Comparison of ENCODE assay signal across 1 cellular context in genomic region chr3:141486735-141487418, GRCh38.
TF ChIP-seq lines count a peak whose summit lies in the region.

Gene RASA2 (plus strand): TSS chr3:141487027. CDS start chr3:141487084, 57 bp downstream.

TF ChIP-seq in WTC11, 78 proteins besides CTCF, POLR2A, EP300 and RAD21 (continued from another document and continues in another):
- TF ChIP-seq PRDM15 (CRISPR knock-in tag; IDR thresholded peaks at IDR 0.05) (no peak), NR1H2 (CRISPR knock-in tag; IDR thresholded peaks at IDR 0.05) (no peak), ATF1 (CRISPR knock-in tag; IDR thresholded peaks at IDR 0.05) (no peak), ESRRA (CRISPR knock-in tag; IDR thresholded peaks at IDR 0.05; ENCODE audit: borderline replicate concordance) (no peak), GRHL2 (CRISPR knock-in tag; IDR thresholded peaks at IDR 0.05; ENCODE audit: insufficient replicate concordance, severe bottlenecking) (no peak), ZBTB43 (CRISPR knock-in tag; IDR thresholded peaks at IDR 0.05) (0 out of 2 replicates have a peak, but pooled peaks have one; percentile 6), FOXK1 (CRISPR knock-in tag; IDR thresholded peaks at IDR 0.05) (peak; percentile 45; the same call in 1 of the 2 replicates), ZNF416 (CRISPR knock-in tag; IDR thresholded peaks at IDR 0.05) (0 out of 2 replicates have a peak, but pooled peaks have one; percentile 21), HMGXB4 (CRISPR knock-in tag; IDR thresholded peaks at IDR 0.05) (no peak; the same call in 1 of the 2 replicates), ZNF396 (CRISPR knock-in tag; IDR thresholded peaks at IDR 0.05; ENCODE audit: borderline replicate concordance) (no peak), EMX1 (CRISPR knock-in tag; IDR thresholded peaks at IDR 0.05) (no peak), ATF3 (CRISPR knock-in tag; conservative IDR thresholded peaks at IDR 0.05) (no peak), IRF1 (CRISPR knock-in tag; IDR thresholded peaks at IDR 0.05) (no peak), ZNF232 (CRISPR knock-in tag; IDR thresholded peaks at IDR 0.05) (no peak; the same call in 1 of the 2 replicates), CDX4 (CRISPR knock-in tag; IDR thresholded peaks at IDR 0.05; ENCODE audit: borderline replicate concordance) (no peak), NFATC4 (CRISPR knock-in tag; IDR thresholded peaks at IDR 0.05) (no peak), PRRX2 (CRISPR knock-in tag; IDR thresholded peaks at IDR 0.05) (no peak), PREB (CRISPR knock-in tag; IDR thresholded peaks at IDR 0.05; ENCODE audit: borderline replicate concordance) (no peak), ZNF281 (CRISPR knock-in tag; IDR thresholded peaks at IDR 0.05) (no peak), ATF2 (CRISPR knock-in tag; IDR thresholded peaks at IDR 0.05; ENCODE audit: borderline replicate concordance, low read depth) (no peak), ZNF317 (CRISPR knock-in tag; IDR thresholded peaks at IDR 0.05; ENCODE audit: borderline replicate concordance, low read depth) (no peak), CBFB (CRISPR knock-in tag; IDR thresholded peaks at IDR 0.05; ENCODE audit: low read depth) (no peak), NR2C2 (CRISPR knock-in tag; IDR thresholded peaks at IDR 0.05) (no peak), ZSCAN18 (CRISPR knock-in tag; IDR thresholded peaks at IDR 0.05) (no peak), ZNF263 (CRISPR knock-in tag; IDR thresholded peaks at IDR 0.05; ENCODE audit: low read depth) (no peak), ETV6 (CRISPR knock-in tag; IDR thresholded peaks at IDR 0.05) (no peak), MXD4 (CRISPR knock-in tag; IDR thresholded peaks at IDR 0.05; ENCODE audit: borderline replicate concordance) (no peak), KAT7 (CRISPR knock-in tag; IDR thresholded peaks at IDR 0.05; ENCODE audit: borderline replicate concordance) (0 out of 2 replicates have a peak, but pooled peaks have one; percentile 56), MYBL2 (CRISPR knock-in tag; IDR thresholded peaks at IDR 0.05) (0 out of 2 replicates have a peak, but pooled peaks have one; percentile 10), AR (CRISPR knock-in tag; IDR thresholded peaks at IDR 0.05) (no peak), SMAD3 (CRISPR knock-in tag; IDR thresholded peaks at IDR 0.05; ENCODE audit: borderline replicate concordance) (no peak), USF2 (CRISPR knock-in tag; IDR thresholded peaks at IDR 0.05) (peak; percentile 47), ZNF671 (CRISPR knock-in tag; IDR thresholded peaks at IDR 0.05) (no peak), GTF2I (CRISPR knock-in tag; conservative IDR thresholded peaks at IDR 0.05) (no peak), NFE2L1 (CRISPR knock-in tag; IDR thresholded peaks at IDR 0.05) (peak; percentile 61; the same call in 1 of the 2 replicates), E2F1 (CRISPR knock-in tag; IDR thresholded peaks at IDR 0.05) (no peak)
